Comparison of ENCODE assay signal across 21 cellular contexts in genomic region chr5:7018144-7018543, GRCh38.
DNase-seq lines count a peak whose midpoint lies in the region; ATAC-seq and TF ChIP-seq lines count a peak whose summit lies in the region.
"Had no signal": no experiment of that assay in that cellular context is flagged by ENCODE, and none has a peak within 500 bp of the region (broad histone marks: within the 10 kb centered on the region; RNA-seq: fewer than 3 reads in every experiment).

No MANE protein-coding gene starts in this region.

- DNase-seq in DMS 273 (lab: John Stamatoyannopoulos, UW; ENCODE audit: unreplicated experiment) (peak; percentile 95), NCI-H1694 treated with DMSO at 0.1 percent for 48 hours (lab: John Stamatoyannopoulos, UW) (peak; percentile 99), NCI-H526 treated with DMSO at 0.1 percent for 48 hours (lab: John Stamatoyannopoulos, UW) (peak; percentile 82), glutamatergic neuron (no peak), foreskin fibroblast (no peak), chondrocyte (ENCODE audit: low spot score) (no peak)
- DNase-seq: ACHN; Caco-2; CD4-positive, alpha-beta T cell; DMS53; DND-41; EL; GOT3; H7; HFFc6; IMR-90 had no signal

- H3K4me1 Mint-ChIP-seq in glutamatergic neuron (ENCODE audit: low read depth, unreplicated experiment) (peaks cover 23% of the 10 kb centered on the region), chondrocyte (ENCODE audit: low read depth) (no peaks in the 10 kb centered on the region)

- H3K9me3 Mint-ChIP-seq in glutamatergic neuron (ENCODE audit: unreplicated experiment) (peaks cover 16% of the 10 kb centered on the region), chondrocyte (ENCODE audit: low read depth) (peaks cover 24% of the 10 kb centered on the region)

- TF ChIP-seq CTCF in glutamatergic neuron (IDR thresholded peaks at IDR 0.05; ENCODE audit: partially characterized antibody, unreplicated experiment) (no peak), foreskin fibroblast (IDR thresholded peaks at IDR 0.05; ENCODE audit: low read depth, low read length) (no peak), chondrocyte (IDR thresholded peaks at IDR 0.05) (no peak)

- no peak for ATAC-seq in HG02973 (IDR thresholded peaks at IDR 0.05; ENCODE audit: unreplicated experiment)
- no peak for ATAC-seq in GM19463 (IDR thresholded peaks at IDR 0.05; ENCODE audit: unreplicated experiment)
- ATAC-seq: GM12878, HCT116, K562 had no signal

- H3K27ac Mint-ChIP-seq in glutamatergic neuron (ENCODE audit: unreplicated experiment) (peak overlapping the region; percentile 93), chondrocyte (ENCODE audit: unreplicated experiment) (no peak overlapping the region)
- H3K27ac Mint-ChIP-seq: CD4-positive, alpha-beta T cell; HFFc6 had no signal

- H3K27me3 Mint-ChIP-seq in glutamatergic neuron (ENCODE audit: unreplicated experiment) (peaks cover 6% of the 10 kb centered on the region), chondrocyte (ENCODE audit: low read depth) (no peaks in the 10 kb centered on the region)
- H3K27me3 Mint-ChIP-seq: CD4-positive, alpha-beta T cell had no signal

- H3K4me3 Mint-ChIP-seq in glutamatergic neuron (ENCODE audit: unreplicated experiment) (peak overlapping the region; percentile 61), chondrocyte (ENCODE audit: unreplicated experiment) (no peak overlapping the region)
- H3K4me3 Mint-ChIP-seq: CD4-positive, alpha-beta T cell; HFFc6 had no signal

- H3K4me3 ChIP-seq in foreskin fibroblast (ENCODE audit: low read depth in 1 of 2, low read length in 2 of 2) = no peak overlapping the region
- H3K4me3 ChIP-seq: GM12878, K562 had no signal

- H3K36me3 Mint-ChIP-seq in glutamatergic neuron (ENCODE audit: unreplicated experiment) (peaks cover 21% of the 10 kb centered on the region), chondrocyte (ENCODE audit: low read depth) (no peaks in the 10 kb centered on the region)

Comparison
In these comparisons a context has a peak if more than half of its experiments do, and no peak if none do; other contexts are left out.
1. DNase-seq: peak in DMS 273 (single experiment), NCI-H1694 treated with DMSO at 0.1 percent for 48 hours (single experiment) and NCI-H526 treated with DMSO at 0.1 percent for 48 hours (single experiment); none in glutamatergic neuron (single experiment), foreskin fibroblast (0 of 2) and chondrocyte (single experiment).